18 cellular contexts compared by ENCODE assay signal in the genomic region with DNA sequence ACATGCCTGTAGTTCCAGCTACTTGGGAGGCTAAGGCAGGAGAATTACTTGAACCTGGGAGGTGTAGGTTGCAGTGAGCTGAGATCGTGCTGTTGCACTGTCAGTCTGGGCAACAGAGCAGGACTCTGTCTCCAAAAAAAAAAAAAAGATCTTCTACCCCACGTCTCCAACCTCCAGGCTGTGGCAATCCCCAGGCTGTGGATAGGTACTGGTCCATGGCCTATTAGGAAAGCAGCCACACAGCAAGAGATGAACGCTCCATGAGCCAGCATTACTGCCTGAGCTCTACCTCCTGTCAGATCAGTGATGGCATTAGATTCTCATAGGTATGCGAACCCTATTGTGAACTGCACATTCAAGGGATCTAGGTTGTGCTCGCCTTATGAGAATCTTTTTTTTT. TPM values are rescaled to one million over a fixed set of nuclear protein-coding genes. Genes with fewer than 3 reads are reported as not detected.
DNase-seq lines count a peak whose midpoint lies in the region; ATAC-seq, FAIRE-seq and TF ChIP-seq lines count a peak whose summit lies in the region.
"Had no signal": no experiment of that assay in that cellular context is flagged by ENCODE, and none has a peak within 500 bp of the region (broad histone marks: within the 10 kb centered on the region; RNA-seq: fewer than 3 reads in every experiment).

No MANE protein-coding gene starts in this region.

- H3K9me3 ChIP-seq in HEK293 (ENCODE audit: control insufficient read depth, insufficient read depth, low read depth, low read length) (no peaks in the 10 kb centered on the region), kidney (ENCODE audit: control insufficient read depth in 1 of 2, low read length in 2 of 2) (no peaks in the 10 kb centered on the region)
- H3K9me3 ChIP-seq: HAP-1 had no signal

- 0 out of 2 replicates have a peak, but pooled peaks cover 3% of the 10 kb centered on the region for H3F3A ChIP-seq in GM23338 (replicated peaks; ENCODE audit: low read depth)

- intact Hi-C loops in kidney (cut with DNase I) (no loop called here), posterior vena cava (cut with DNase I) (no loop called here)

- no peaks in the 10 kb centered on the region for H3K36me3 Mint-ChIP-seq in GM23338 (ENCODE audit: low read depth)

- ATAC-seq in GM23338 (no peak), HG03521 (IDR thresholded peaks at IDR 0.05; ENCODE audit: unreplicated experiment) (no peak), GM18498 (IDR thresholded peaks at IDR 0.05; ENCODE audit: unreplicated experiment) (no peak)
- ATAC-seq: K562 had no signal

- no peak overlapping the region for H3K9ac ChIP-seq in kidney (ENCODE audit: low read length in 2 of 2)

- H3K4me3 Mint-ChIP-seq in GM23338: no peak overlapping the region
- H3K4me3 Mint-ChIP-seq: CD4-positive, alpha-beta T cell had no signal

- H3K36me3 ChIP-seq in GM23338 (ENCODE audit: insufficient read depth) (no peaks in the 10 kb centered on the region), HEK293 (ENCODE audit: control insufficient read depth in 2 of 2, insufficient read depth in 1 of 2, low read length in 2 of 2) (no peaks in the 10 kb centered on the region), kidney (ENCODE audit: control insufficient read depth in 1 of 2, insufficient read depth in 2 of 2, low read length in 2 of 2) (no peaks in the 10 kb centered on the region)
- H3K36me3 ChIP-seq: HAP-1 had no signal

- H3K9me2 ChIP-seq in GM23338 (ENCODE audit: insufficient read depth): no peaks in the 10 kb centered on the region

- no peak overlapping the region for H3K27ac ChIP-seq in GM23338 (ENCODE audit: low read depth)
- no peak overlapping the region for H3K27ac ChIP-seq in HEK293 (ENCODE audit: extremely low read depth, low read depth, low read length)
- no peak overlapping the region for H3K27ac ChIP-seq in kidney (ENCODE audit: low read depth in 2 of 2, low read length in 2 of 2)
- H3K27ac ChIP-seq: C4-2B, HL-60 had no signal

- CTCF ChIA-PET in HEK293 (lab: Yijun Ruan, JAX): no interaction called here

- no peak overlapping the region for H2AFZ ChIP-seq in GM23338

- H3K4me1 Mint-ChIP-seq in GM23338: peaks cover 15% of the 10 kb centered on the region

- no peaks in the 10 kb centered on the region for H4K20me1 ChIP-seq in GM23338 (replicated peaks; ENCODE audit: insufficient read depth)

- POLR2A ChIA-PET in HEK293 (lab: Yijun Ruan, JAX): no interaction called here

- no peak for TF ChIP-seq CTCF in GM23338 (conservative IDR thresholded peaks at IDR 0.05; ENCODE audit: low read depth in 2 of 2)
- no peak for TF ChIP-seq CTCF in HEK293 (tag by site-specific recombination; IDR thresholded peaks at IDR 0.05)
- TF ChIP-seq CTCF in kidney (IDR thresholded peaks at IDR 0.05; ENCODE audit: borderline replicate concordance, extremely low read depth, insufficient read depth): no peak

- 0 out of 2 replicates have a peak overlapping the region, but pooled peaks have one; percentile 48 for H3K27ac Mint-ChIP-seq in GM23338
- H3K27ac Mint-ChIP-seq: CD4-positive, alpha-beta T cell had no signal

- H3K27me3 Mint-ChIP-seq in GM23338 (ENCODE audit: insufficient read depth, low read depth, poor library complexity): peaks cover 12% of the 10 kb centered on the region
- H3K27me3 Mint-ChIP-seq: CD4-positive, alpha-beta T cell had no signal

- H3K27me3 ChIP-seq in GM23338 (ENCODE audit: insufficient read depth): no peaks in the 10 kb centered on the region

- no peaks in the 10 kb centered on the region for H3K9me3 Mint-ChIP-seq in GM23338
- H3K9me3 Mint-ChIP-seq: CD4-positive, alpha-beta T cell had no signal

- DNase-seq in GM23338 (ENCODE audit: low spot score) (no peak), kidney (peak; percentile 6), posterior vena cava (ENCODE audit: low spot score) (peak; percentile 29), SHP77 treated with DMSO at 0.1 percent for 48 hours (lab: John Stamatoyannopoulos, UW) (no peak)
- DNase-seq: AML-193; CD4-positive, alpha-beta T cell; DMS153; DMS79; GDM1; IMR-90 had no signal

- H3K79me2 ChIP-seq in GM23338 (replicated peaks; ENCODE audit: insufficient read depth): peaks cover 5% of the 10 kb centered on the region; the same call in 1 of the 2 replicates

- no peak overlapping the region for H3K4me2 ChIP-seq in GM23338

- no peak overlapping the region for H3K4me3 ChIP-seq in GM23338
- no peak overlapping the region for H3K4me3 ChIP-seq in HEK293 (ENCODE audit: low read depth, low read length)
- no peak overlapping the region for H3K4me3 ChIP-seq in kidney (ENCODE audit: low read length in 2 of 2)
- H3K4me3 ChIP-seq: HAP-1, K562 had no signal

- H3K4me1 ChIP-seq in GM23338 (ENCODE audit: insufficient read depth) (peaks cover 13% of the 10 kb centered on the region), HEK293 (ENCODE audit: control insufficient read depth, insufficient read depth, low read length) (peaks cover 3% of the 10 kb centered on the region), kidney (ENCODE audit: control insufficient read depth in 1 of 2, insufficient read depth in 1 of 2, low read depth in 1 of 2, low read length in 2 of 2) (no peaks in the 10 kb centered on the region)

- no peak for FAIRE-seq in kidney (lab: Jason Lieb, UNC)
- FAIRE-seq: A204.1, K562 had no signal

TF ChIP-seq in HEK293, 187 proteins besides CTCF, POLR2A, EP300 and RAD21:
- no peak for TF ChIP-seq ZBTB6 (tag by site-specific recombination; IDR thresholded peaks at IDR 0.05)
- peak; percentile 33; the same call in 1 of the 2 replicates for TF ChIP-seq GLIS1 (tag by site-specific recombination; IDR thresholded peaks at IDR 0.05)
- no peak for TF ChIP-seq ZNF473 (tag by site-specific recombination; IDR thresholded peaks at IDR 0.05)
- no peak for TF ChIP-seq OVOL3 (tag by site-specific recombination; IDR thresholded peaks at IDR 0.05)
- TF ChIP-seq ZBTB17 (tag by site-specific recombination; IDR thresholded peaks at IDR 0.05): peak; percentile 91

RNA-seq across cellular contexts. Expression of gene PTGES3, which starts 6.1 kb away (rescaled TPM):
- total RNA-seq in GM23338 (2014; rRNA removed; shearing (Covaris generic)): 334 and 453 TPM in 2 replicates
- 391 and 442 TPM in 2 replicates for polyA plus RNA-seq in GM23338 (2016; fragmentation: Nextera tagmentation; extraction: Ambion mirVana)
- total RNA-seq in kidney: 186 TPM
- 207 TPM for polyA plus RNA-seq in kidney (ENCODE audit: insufficient read depth, low read depth, low replicate concordance)
- 100 to 1,000 TPM; 132 to 145 TPM for total RNA-seq in posterior vena cava

RNA-seq across cellular contexts. Expression of gene NACA, which starts 30.9 kb away (rescaled TPM):
- total RNA-seq in GM23338 (2014; rRNA removed; shearing (Covaris generic)): 1,081 and 1,279 TPM in 2 replicates
- 2,165 and 2,495 TPM in 2 replicates for polyA plus RNA-seq in GM23338 (2016; fragmentation: Nextera tagmentation; extraction: Ambion mirVana)
- total RNA-seq in kidney: 660 TPM
- 1,180 TPM for polyA plus RNA-seq in kidney (ENCODE audit: insufficient read depth, low read depth, low replicate concordance)
- 100 to 1,000 TPM; 530 to 542 TPM for total RNA-seq in posterior vena cava

RNA-seq across cellular contexts. Expression of gene ATP5F1B, which starts 48.4 kb away (rescaled TPM):
- total RNA-seq in GM23338 (2014; rRNA removed; shearing (Covaris generic)): 706 and 763 TPM in 2 replicates
- polyA plus RNA-seq in GM23338 (2016; fragmentation: Nextera tagmentation; extraction: Ambion mirVana) (956 and 1,001 TPM in 2 replicates), kidney (ENCODE audit: insufficient read depth, low read depth, low replicate concordance) (1,584 TPM)
- total RNA-seq in kidney (568 TPM), posterior vena cava (100 to 1,000 TPM; 363 to 368 TPM)

RNA-seq across cellular contexts. Expression of gene PRIM1, which starts 58.0 kb away (rescaled TPM):
- 69.9 and 73.9 TPM in 2 replicates for total RNA-seq in GM23338 (2014; rRNA removed; shearing (Covaris generic))
- polyA plus RNA-seq in GM23338 (2016; fragmentation: Nextera tagmentation; extraction: Ambion mirVana) (65.6 and 67.9 TPM in 2 replicates), kidney (ENCODE audit: insufficient read depth, low read depth, low replicate concordance) (3.2 TPM)
- total RNA-seq in kidney (4.9 TPM), posterior vena cava (1 to 10 TPM; 3.7 to 4.7 TPM)

Comparison
In these comparisons a context has a peak if more than half of its experiments do, and no peak if none do; other contexts are left out.
1. DNase-seq: peak in kidney (single experiment) and posterior vena cava (single experiment); none in GM23338 (single experiment) and SHP77 treated with DMSO at 0.1 percent for 48 hours (single experiment).